Comparison of ENCODE assay signal across 28 cellular contexts in genomic region chr7:22153427-22154106, GRCh38.
DNase-seq lines count a peak whose midpoint lies in the region; ATAC-seq and TF ChIP-seq lines count a peak whose summit lies in the region.
"Had no signal": no experiment of that assay in that cellular context is flagged by ENCODE, and none has a peak within 500 bp of the region (broad histone marks: within the 10 kb centered on the region; RNA-seq: fewer than 3 reads in every experiment).

No MANE protein-coding gene starts in this region.

- H3K4me1 ChIP-seq in BLaER1 (peaks cover 20% of the 10 kb centered on the region), neural progenitor cell (peaks cover 27% of the 10 kb centered on the region)

- no peaks in the 10 kb centered on the region for H3K79me2 ChIP-seq in neural progenitor cell (ENCODE audit: low read depth)

- H3K4me3 Mint-ChIP-seq in endothelial cell (ENCODE audit: unreplicated experiment) (no peak overlapping the region), neural progenitor cell (peak overlapping the region; percentile 72)
- H3K4me3 Mint-ChIP-seq: memory B cell; naive thymus-derived CD8-positive, alpha-beta T cell; stimulated activated naive CD8-positive, alpha-beta T cell treated with anti-CD3 and anti-CD28 coated beads, Interleukin-15, Interleukin-2, amounts not matched to agents 100 ng/mL and 50 ng/mL, for 24 hours; T-helper 1 cell treated with Interleukin-12 subunit alpha and Interleukin-12 subunit beta and Interleukin-4 antibody, amounts not matched to agents 30 μg/mL and 1 μg/mL, for 36 hours had no signal

- H3K4me2 ChIP-seq in BLaER1: peak overlapping the region; percentile 47
- H3K4me2 ChIP-seq in neural progenitor cell: peak overlapping the region; percentile 68
- H3K4me2 ChIP-seq: PC-9, smooth muscle cell had no signal

- no peak for TF ChIP-seq CTCF in endothelial cell (IDR thresholded peaks at IDR 0.05; ENCODE audit: unreplicated experiment)
- no peak for TF ChIP-seq CTCF in neural progenitor cell (IDR thresholded peaks at IDR 0.05)

- H3K27me3 Mint-ChIP-seq in endothelial cell (ENCODE audit: unreplicated experiment): peaks cover 3% of the 10 kb centered on the region
- peaks cover 1% of the 10 kb centered on the region for H3K27me3 Mint-ChIP-seq in neural progenitor cell (ENCODE audit: insufficient read depth, low read depth)
- H3K27me3 Mint-ChIP-seq: memory B cell; stimulated activated naive CD8-positive, alpha-beta T cell treated with anti-CD3 and anti-CD28 coated beads, Interleukin-15, Interleukin-2, amounts not matched to agents 100 ng/mL and 50 ng/mL, for 24 hours had no signal

- intact Hi-C loops in Right ventricle myocardium superior (cut with DNase I): no loop called here

- H3K9ac ChIP-seq in BLaER1 (no peak overlapping the region), neural progenitor cell (no peak overlapping the region)

- no peak for ATAC-seq in HG02571 (IDR thresholded peaks at IDR 0.05; ENCODE audit: unreplicated experiment)
- no peak for ATAC-seq in HG02884 (IDR thresholded peaks at IDR 0.05; ENCODE audit: unreplicated experiment)
- no peak for ATAC-seq in Right ventricle myocardium superior (ENCODE audit: poor library complexity)
- ATAC-seq: HepG2; naive thymus-derived CD8-positive, alpha-beta T cell had no signal

- no peaks in the 10 kb centered on the region for H3K9me3 ChIP-seq in BLaER1
- H3K9me3 ChIP-seq in neural progenitor cell (ENCODE audit: low read depth): no peaks in the 10 kb centered on the region
- H3K9me3 ChIP-seq: MG63, upper lobe of left lung had no signal

- H3K36me3 Mint-ChIP-seq in endothelial cell (ENCODE audit: low read depth, unreplicated experiment) (peaks cover 54% of the 10 kb centered on the region), neural progenitor cell (peaks cover 20% of the 10 kb centered on the region)
- H3K36me3 Mint-ChIP-seq: memory B cell; naive thymus-derived CD8-positive, alpha-beta T cell had no signal

- H3K27ac Mint-ChIP-seq in endothelial cell (ENCODE audit: unreplicated experiment) (peak overlapping the region; percentile 90), neural progenitor cell (peak overlapping the region; percentile 100)
- H3K27ac Mint-ChIP-seq: memory B cell; stimulated activated naive CD8-positive, alpha-beta T cell treated with anti-CD3 and anti-CD28 coated beads, Interleukin-15, Interleukin-2, amounts not matched to agents 100 ng/mL and 50 ng/mL, for 24 hours; T-helper 1 cell treated with Interleukin-12 subunit alpha and Interleukin-12 subunit beta and Interleukin-4 antibody, amounts not matched to agents 30 μg/mL and 1 μg/mL, for 36 hours had no signal

- no peaks in the 10 kb centered on the region for H3K27me3 ChIP-seq in BLaER1
- H3K27me3 ChIP-seq in neural progenitor cell: no peaks in the 10 kb centered on the region
- H3K27me3 ChIP-seq: MG63, upper lobe of left lung had no signal

- H3K4me1 Mint-ChIP-seq in endothelial cell (ENCODE audit: unreplicated experiment) (peaks cover 27% of the 10 kb centered on the region), neural progenitor cell (peaks cover 65% of the 10 kb centered on the region)
- H3K4me1 Mint-ChIP-seq: memory B cell had no signal

- H4K20me1 ChIP-seq in BLaER1 (no peaks in the 10 kb centered on the region), neural progenitor cell (ENCODE audit: low read depth) (no peaks in the 10 kb centered on the region)

- no peak overlapping the region for H3K27ac ChIP-seq in BLaER1
- H3K27ac ChIP-seq in neural progenitor cell: peak overlapping the region; percentile 77
- H3K27ac ChIP-seq: PC-9, upper lobe of left lung had no signal

- peak; percentile 85 for DNase-seq in NCI-H526 (lab: John Stamatoyannopoulos, UW)
- no peak for DNase-seq in endothelial cell (ENCODE audit: low spot score)
- DNase-seq in neural progenitor cell (ENCODE audit: low spot score): peak; percentile 50
- no peak for DNase-seq in NCI-H510A (lab: John Stamatoyannopoulos, UW)
- DNase-seq in Right ventricle myocardium superior: no peak
- DNase-seq: 8988T; activated CD4-positive, alpha-beta T cell treated with anti-CD3 and anti-CD28 coated beads, Interleukin-2, amount 50 U/mL, for 1 hour; activated gamma-delta T cell; activated T-cell treated with anti-CD3 and anti-CD28 coated beads for 4 hours; AML-193; DMS79 treated with DMSO at 0.1 percent for 48 hours; erythroblast; kidney glomerular epithelial cell; MG63; naive thymus-derived CD8-positive, alpha-beta T cell; NCI-H146; NCI-H2227 treated with DMSO at 0.1 percent for 48 hours; stimulated activated CD4-positive, alpha-beta T cell treated with anti-CD3 and anti-CD28 coated beads, Interleukin-4, amount 100 ng/mL, for 1 hour; upper lobe of left lung had no signal

- H3K36me3 ChIP-seq in BLaER1 (peaks cover 60% of the 10 kb centered on the region), neural progenitor cell (no peaks in the 10 kb centered on the region)
- H3K36me3 ChIP-seq: MG63 had no signal

- H3K4me3 ChIP-seq in BLaER1 (no peak overlapping the region), neural progenitor cell (peak overlapping the region; percentile 34)
- H3K4me3 ChIP-seq: MG63, PC-9, smooth muscle cell, upper lobe of left lung had no signal

- H3F3A ChIP-seq in neural progenitor cell (ENCODE audit: low read depth): peaks cover 16% of the 10 kb centered on the region

- H2AFZ ChIP-seq in neural progenitor cell (replicated peaks): no peak overlapping the region
- H2AFZ ChIP-seq: PC-9 had no signal

- no peaks in the 10 kb centered on the region for H3K9me3 Mint-ChIP-seq in endothelial cell (ENCODE audit: unreplicated experiment)
- no peaks in the 10 kb centered on the region for H3K9me3 Mint-ChIP-seq in neural progenitor cell
- H3K9me3 Mint-ChIP-seq: memory B cell; naive thymus-derived CD8-positive, alpha-beta T cell; stimulated activated naive CD8-positive, alpha-beta T cell treated with anti-CD3 and anti-CD28 coated beads, Interleukin-15, Interleukin-2, amounts not matched to agents 100 ng/mL and 50 ng/mL, for 24 hours; T-helper 1 cell treated with Interleukin-12 subunit alpha and Interleukin-12 subunit beta and Interleukin-4 antibody, amounts not matched to agents 30 μg/mL and 1 μg/mL, for 36 hours had no signal

Comparison
In these comparisons a context has a peak if more than half of its experiments do, and no peak if none do; other contexts are left out.
1. DNase-seq: peak in NCI-H526 (2 of 2) and neural progenitor cell (single experiment); none in endothelial cell (single experiment), NCI-H510A (single experiment) and Right ventricle myocardium superior (single experiment).